1 cellular context compared by ENCODE assay signal in the genomic region with DNA sequence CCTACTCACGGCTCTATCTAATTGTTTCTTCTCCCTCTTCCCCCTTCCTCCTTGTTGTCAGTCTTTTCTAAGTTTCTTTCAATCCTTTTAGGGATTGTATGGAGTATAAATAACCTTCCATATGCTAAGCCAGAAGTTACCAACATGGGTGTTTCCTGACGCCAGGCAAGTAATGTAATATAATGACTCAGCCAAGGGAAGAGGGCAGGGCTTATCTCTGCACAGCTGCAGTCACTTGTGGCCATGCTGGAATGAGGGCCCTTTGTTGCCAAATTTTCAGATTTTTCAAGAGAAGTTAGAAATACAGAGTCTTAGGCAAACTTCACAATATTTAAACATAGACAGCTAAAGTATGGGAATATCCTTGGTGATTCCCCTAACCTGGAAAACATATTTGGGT.
TF ChIP-seq lines count a peak whose summit lies in the region.

No MANE protein-coding gene starts in this region.

TF ChIP-seq in GM23338, 12 proteins besides CTCF, POLR2A, EP300 and RAD21 (continued from another document):
- TF ChIP-seq, protein P1, sequence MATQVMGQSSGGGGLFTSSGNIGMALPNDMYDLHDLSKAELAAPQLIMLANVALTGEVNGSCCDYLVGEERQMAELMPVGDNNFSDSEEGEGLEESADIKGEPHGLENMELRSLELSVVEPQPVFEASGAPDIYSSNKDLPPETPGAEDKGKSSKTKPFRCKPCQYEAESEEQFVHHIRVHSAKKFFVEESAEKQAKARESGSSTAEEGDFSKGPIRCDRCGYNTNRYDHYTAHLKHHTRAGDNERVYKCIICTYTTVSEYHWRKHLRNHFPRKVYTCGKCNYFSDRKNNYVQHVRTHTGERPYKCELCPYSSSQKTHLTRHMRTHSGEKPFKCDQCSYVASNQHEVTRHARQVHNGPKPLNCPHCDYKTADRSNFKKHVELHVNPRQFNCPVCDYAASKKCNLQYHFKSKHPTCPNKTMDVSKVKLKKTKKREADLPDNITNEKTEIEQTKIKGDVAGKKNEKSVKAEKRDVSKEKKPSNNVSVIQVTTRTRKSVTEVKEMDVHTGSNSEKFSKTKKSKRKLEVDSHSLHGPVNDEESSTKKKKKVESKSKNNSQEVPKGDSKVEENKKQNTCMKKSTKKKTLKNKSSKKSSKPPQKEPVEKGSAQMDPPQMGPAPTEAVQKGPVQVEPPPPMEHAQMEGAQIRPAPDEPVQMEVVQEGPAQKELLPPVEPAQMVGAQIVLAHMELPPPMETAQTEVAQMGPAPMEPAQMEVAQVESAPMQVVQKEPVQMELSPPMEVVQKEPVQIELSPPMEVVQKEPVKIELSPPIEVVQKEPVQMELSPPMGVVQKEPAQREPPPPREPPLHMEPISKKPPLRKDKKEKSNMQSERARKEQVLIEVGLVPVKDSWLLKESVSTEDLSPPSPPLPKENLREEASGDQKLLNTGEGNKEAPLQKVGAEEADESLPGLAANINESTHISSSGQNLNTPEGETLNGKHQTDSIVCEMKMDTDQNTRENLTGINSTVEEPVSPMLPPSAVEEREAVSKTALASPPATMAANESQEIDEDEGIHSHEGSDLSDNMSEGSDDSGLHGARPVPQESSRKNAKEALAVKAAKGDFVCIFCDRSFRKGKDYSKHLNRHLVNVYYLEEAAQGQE (IDR thresholded peaks at IDR 0.05; ENCODE audit: unreplicated experiment) = no peak
